1 cellular context compared by ENCODE assay signal in genomic region chr4:123415977-123416376, GRCh38.
A peak's percentile ranks its signal among the peaks of the same experiment; 100 is the strongest.
TF ChIP-seq lines count a peak whose summit lies in the region.

No MANE protein-coding gene starts in this region.

TF ChIP-seq in SK-N-SH, 30 proteins besides CTCF, POLR2A, EP300 and RAD21 (continued from another document):
- no peak for TF ChIP-seq REST (IDR thresholded peaks at IDR 0.05; ENCODE audit: low read depth, low read length)
- no peak for TF ChIP-seq IRF3 (IDR thresholded peaks at IDR 0.05; ENCODE audit: low read depth, low read length)
- no peak for TF ChIP-seq NFIC (IDR thresholded peaks at IDR 0.05; ENCODE audit: borderline replicate concordance)
- TF ChIP-seq NRF1 (IDR thresholded peaks at IDR 0.05; ENCODE audit: low read depth, low read length) = no peak
- TF ChIP-seq RXRA (IDR thresholded peaks at IDR 0.05; ENCODE audit: borderline replicate concordance, low read depth) = no peak
- TF ChIP-seq TAF1 (IDR thresholded peaks at IDR 0.05; ENCODE audit: borderline replicate concordance, low read depth, low read length) = no peak; the same call in 1 of the 2 replicates
- 0 out of 2 replicates have a peak, but pooled peaks have one; percentile 5 for TF ChIP-seq TCF12 (IDR thresholded peaks at IDR 0.05)
- TF ChIP-seq FOSL2 (IDR thresholded peaks at IDR 0.05; ENCODE audit: borderline replicate concordance, low read depth) = 0 out of 2 replicates have a peak, but pooled peaks have one; percentile 15
- TF ChIP-seq YY1 (IDR thresholded peaks at IDR 0.05; ENCODE audit: low read depth) = no peak
